28 cellular contexts compared by ENCODE assay signal in genomic region chr9:96388144-96388543, GRCh38.
"Had no signal": no experiment of that assay in that cellular context is flagged by ENCODE, and none has a peak within 500 bp of the region (broad histone marks: within the 10 kb centered on the region; RNA-seq: fewer than 3 reads in every experiment).

No MANE protein-coding gene starts in this region.

- H3K27me3 ChIP-seq: ascending aorta, cardiac muscle cell had no signal

- H3K9me3 ChIP-seq: ascending aorta had no signal

- H3K4me3 ChIP-seq: ascending aorta, cardiac muscle cell had no signal

- ATAC-seq: activated CD4-positive, alpha-beta T cell treated with anti-CD3 and anti-CD28 coated beads for 36 hours; activated CD4-positive, CD25-positive, alpha-beta regulatory T cell treated with anti-CD3 and anti-CD28 coated beads, Interleukin-2, amount 50 U/mL, for 24 hours; activated CD8-positive, alpha-beta T cell treated with anti-CD3 and anti-CD28 coated beads, Interleukin-2, amount 10 ng/mL, durations not matched to agents 7 days and 5 days; activated naive CD8-positive, alpha-beta T cell treated with anti-CD3 and anti-CD28 coated beads, Interleukin-2, amount 50 U/mL, for 24 hours; WTC11 had no signal

- H3K27ac ChIP-seq: ascending aorta, cardiac muscle cell, WERI-Rb-1 had no signal

- FAIRE-seq: bronchial epithelial cell had no signal

- H3K36me3 ChIP-seq: ascending aorta, cardiac muscle cell had no signal

- DNase-seq: activated CD4-positive, alpha-beta memory T cell treated with anti-CD3 and anti-CD28 coated beads, Interleukin-2, amount 10 ng/mL, durations not matched to agents 7 days and 5 days; activated CD4-positive, alpha-beta T cell treated with anti-CD3 and anti-CD28 coated beads for 1 hour; activated CD4-positive, alpha-beta T cell treated with anti-CD3 and anti-CD28 coated beads for 36 hours; activated CD4-positive, alpha-beta T cell treated with anti-CD3 and anti-CD28 coated beads for 48 hours; activated CD4-positive, alpha-beta T cell treated with anti-CD3 and anti-CD28 coated beads, Interleukin-2, amount 10 ng/mL, durations not matched to agents 7 days and 5 days; activated CD4-positive, alpha-beta T cell treated with anti-CD3 and anti-CD28 coated beads, Interleukin-2, amount 50 U/mL, for 48 hours; activated CD4-positive, CD25-positive, alpha-beta regulatory T cell; activated CD8-positive, alpha-beta T cell treated with anti-CD3 and anti-CD28 coated beads, Interleukin-2, amount 10 ng/mL, durations not matched to agents 7 days and 5 days; activated effector memory CD4-positive, alpha-beta T cell treated with Interleukin-2 at 50 U/mL for 16 hours; activated gamma-delta T cell; activated naive CD4-positive, alpha-beta T cell treated with anti-CD3 and anti-CD28 coated beads, Interleukin-2, amount 10 ng/mL, durations not matched to agents 7 days and 5 days; activated naive CD4-positive, alpha-beta T cell treated with Interleukin-2 at 50 U/mL for 16 hours; activated naive CD8-positive, alpha-beta T cell treated with anti-CD3 and anti-CD28 coated beads, Interleukin-2, amount 10 ng/mL, durations not matched to agents 7 days and 5 days; activated naive CD8-positive, alpha-beta T cell treated with anti-CD3 and anti-CD28 coated beads, Interleukin-2, amount 50 U/mL, for 24 hours; activated T-cell treated with anti-CD3 and anti-CD28 coated beads, Interleukin-2, amount 50 U/mL, for 24 hours; amygdala; anterior cingulate cortex; caudate nucleus; cerebellar nuclear complex; T-helper 1 cell; T-helper 2 cell; T-helper 9 cell; WERI-Rb-1 had no signal
